Comparison of ENCODE assay signal across 8 cellular contexts in the genomic region with DNA sequence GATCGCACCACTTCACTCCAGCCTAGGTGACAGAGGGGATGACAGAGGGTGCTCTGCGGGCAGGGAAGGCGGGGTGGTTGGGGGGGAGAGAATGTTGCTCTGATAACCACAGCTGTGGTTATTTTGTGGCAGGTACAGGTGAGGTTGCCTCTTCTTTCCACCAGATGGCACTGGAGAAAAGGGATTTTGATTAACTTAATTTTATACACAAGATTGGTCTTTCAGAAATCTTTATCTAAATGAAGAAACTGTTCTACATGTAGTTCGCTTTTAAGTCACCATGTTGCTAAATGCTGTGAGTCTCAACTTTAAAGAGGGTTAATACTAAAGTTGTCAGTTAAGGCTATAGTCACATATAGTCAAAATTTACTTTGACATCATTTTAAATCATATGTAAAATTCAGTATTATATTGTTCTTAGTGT. TPM values are rescaled to one million over a fixed set of nuclear protein-coding genes. Genes with fewer than 3 reads are reported as not detected.
DNase-seq lines count a peak whose midpoint lies in the region; ATAC-seq and TF ChIP-seq lines count a peak whose summit lies in the region.

No MANE protein-coding gene starts in this region.

- H3K27me3 ChIP-seq in cardiac muscle cell (no peaks in the 10 kb centered on the region), right cardiac atrium (ENCODE audit: control insufficient read depth, insufficient read depth) (no peaks in the 10 kb centered on the region)

- WGBS in right cardiac atrium, result 47% methylated on average over 4 of the region's 4 CpGs

- H3K27ac Mint-ChIP-seq in brain, result peak overlapping the region in 4 of 5 experiments; percentile 29 to 90 (median 80)

- TF ChIP-seq CTCF in cardiac muscle cell (IDR thresholded peaks at IDR 0.05; ENCODE audit: low read depth, low read length) (peak; percentile 28), brain (conservative IDR thresholded peaks at IDR 0.05) (peak; percentile 61 to 73), mucosa of descending colon (IDR thresholded peaks at IDR 0.05) (no peak)

- H3K36me3 ChIP-seq in cardiac muscle cell (peaks cover 16% of the 10 kb centered on the region), SK-N-MC (ENCODE audit: insufficient read depth, low read length) (peaks cover 10% of the 10 kb centered on the region), mucosa of descending colon (ENCODE audit: low read depth) (no peaks in the 10 kb centered on the region)

- DNase-seq in cardiac muscle cell (ENCODE audit: low read depth in 1 of 2, low spot score in 1 of 2) (peak; percentile 3 to 22), right cardiac atrium (no peak), SK-N-MC (ENCODE audit: low read depth, low spot score) (peak; percentile 5), mucosa of descending colon (peak in 1 of 3 donors; percentile 21), UCSD-AML1 (lab: John Stamatoyannopoulos, UW; ENCODE audit: unreplicated experiment) (no peak)

- intact Hi-C loops in right cardiac atrium (cut with DNase I) (loop anchor here in 2 of 4 donors (5.0 to 10.0 kb wide), 2 partner anchors 171 to 184 kb away; a partner anchor contains a TSS), mucosa of descending colon (cut with DNase I, micrococcal nuclease) (no loop called here)

- no peaks in the 10 kb centered on the region for H3K9me3 Mint-ChIP-seq in brain

- H3K36me3 Mint-ChIP-seq in brain, result peaks cover 22% of the 10 kb centered on the region

- H3K9me3 ChIP-seq in cardiac muscle cell (ENCODE audit: low read depth) (no peaks in the 10 kb centered on the region), right cardiac atrium (ENCODE audit: control insufficient read depth, low read length) (no peaks in the 10 kb centered on the region), SK-N-MC (ENCODE audit: low read depth, low read length) (no peaks in the 10 kb centered on the region), mucosa of descending colon (no peaks in the 10 kb centered on the region)

- H3K27ac ChIP-seq in cardiac muscle cell (no peak overlapping the region), right cardiac atrium (ENCODE audit: low read length) (no peak overlapping the region), SK-N-MC (no peak overlapping the region)

- H3K4me1 ChIP-seq in cardiac muscle cell (ENCODE audit: low read depth), result peaks cover 8% of the 10 kb centered on the region
- H3K4me1 ChIP-seq in right cardiac atrium (ENCODE audit: control insufficient read depth, insufficient read depth, low read length), result peaks cover 5% of the 10 kb centered on the region
- no peaks in the 10 kb centered on the region for H3K4me1 ChIP-seq in mucosa of descending colon (ENCODE audit: low read depth)

- no peaks in the 10 kb centered on the region for H3K27me3 Mint-ChIP-seq in brain

- H3K4me3 ChIP-seq in cardiac muscle cell, result no peak overlapping the region
- H3K4me3 ChIP-seq in right cardiac atrium (ENCODE audit: low read length), result no peak overlapping the region
- no peak overlapping the region for H3K4me3 ChIP-seq in SK-N-MC
- no peak overlapping the region for H3K4me3 ChIP-seq in mucosa of descending colon

- no peak for ATAC-seq in right cardiac atrium
- ATAC-seq in mucosa of descending colon, result peak; percentile 44
- ATAC-seq in GM19397 (IDR thresholded peaks at IDR 0.05; ENCODE audit: unreplicated experiment), result no peak
- ATAC-seq in GM21360 (IDR thresholded peaks at IDR 0.05; ENCODE audit: unreplicated experiment), result no peak

- no peak overlapping the region for H3K4me3 Mint-ChIP-seq in brain

- peaks cover 4% of the 10 kb centered on the region for H3K4me1 Mint-ChIP-seq in brain

- no peak overlapping the region for H3K9ac ChIP-seq in SK-N-MC (ENCODE audit: insufficient read length)

RNA-seq across cellular contexts. Expression of a gene that starts 25.7 kb away (rescaled TPM):
- total RNA-seq in cardiac muscle cell, result 0.86 and 2.4 TPM in 2 replicates
- polyA plus RNA-seq in cardiac muscle cell, result 0.17 and 1.1 TPM in 2 replicates
- under 1 TPM in 2 of 4 donors, not detected in 2; 0.24 to 0.25 TPM for total RNA-seq in right cardiac atrium
- polyA plus RNA-seq in right cardiac atrium, result 0.68 TPM
- not detected for polyA plus RNA-seq in brain (ENCODE audit: insufficient read depth, low read depth, low replicate concordance)
- total RNA-seq in mucosa of descending colon, result not detected

RNA-seq across cellular contexts. Expression of a gene that starts 32.8 kb away (rescaled TPM):
- total RNA-seq in cardiac muscle cell (2.7 and 3.2 TPM in 2 replicates), right cardiac atrium (10 to 100 TPM in 2 of 4 donors, 1 to 10 TPM in 2; 8.6 to 14.5 (median 11.1) TPM), mucosa of descending colon (10 to 100 TPM; 11.4 to 17.0 (median 11.6) TPM)
- polyA plus RNA-seq in cardiac muscle cell (8.5 and 16.4 TPM in 2 replicates), right cardiac atrium (4.9 TPM), brain (ENCODE audit: insufficient read depth, low read depth, low replicate concordance) (4.4 TPM)

Comparison
In these comparisons a context has a peak if more than half of its experiments do, and no peak if none do; other contexts are left out.
1. DNase-seq: peak in cardiac muscle cell (2 of 2) and SK-N-MC (single experiment); none in right cardiac atrium (0 of 3) and UCSD-AML1 (single experiment).